ENCODE assay signal across 19 cellular contexts in the genomic region with DNA sequence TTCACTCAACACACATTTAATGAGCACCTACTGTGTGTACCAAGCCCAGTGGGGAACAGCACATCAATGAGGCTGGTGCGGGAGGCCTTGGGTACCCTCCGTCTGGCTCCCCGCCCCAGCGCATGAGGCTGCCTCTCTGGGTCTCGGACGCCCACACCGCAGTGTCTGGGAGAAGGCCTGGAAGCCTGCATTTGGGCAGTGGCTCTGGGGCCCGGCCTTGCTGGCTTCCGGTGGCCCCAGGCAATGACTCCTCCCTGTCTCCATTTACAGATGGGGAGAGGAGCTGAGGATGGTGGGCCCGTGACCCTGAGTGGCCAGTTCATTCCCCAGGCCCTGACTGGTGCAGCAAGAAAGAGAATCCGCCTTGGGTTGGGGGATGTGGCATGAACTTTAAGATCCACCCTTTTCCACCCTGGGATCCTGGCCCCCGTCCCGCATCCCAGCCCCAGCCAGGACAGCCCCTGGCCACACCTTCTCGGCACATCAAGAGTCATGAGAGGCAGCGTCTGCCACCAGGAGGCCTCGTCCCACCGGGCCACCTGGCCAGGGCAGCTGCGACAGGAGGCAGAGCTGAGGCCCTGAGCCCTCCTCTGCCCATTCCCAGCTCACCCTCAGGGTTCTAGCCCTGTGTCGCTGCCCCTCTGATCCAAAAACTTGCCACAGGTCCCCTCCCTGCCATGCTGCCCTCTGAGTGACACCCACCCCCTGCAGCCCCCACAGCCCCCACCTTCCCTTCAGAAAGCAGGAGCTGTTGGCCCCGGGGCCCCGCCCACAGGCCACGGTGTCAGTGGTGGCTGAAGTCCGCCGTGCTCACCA. TPM values are rescaled to one million over a fixed set of nuclear protein-coding genes. Genes with fewer than 3 reads are reported as not detected.
A peak's percentile ranks its signal among the peaks of the same experiment; 100 is the strongest.
DNase-seq lines count a peak whose midpoint lies in the region; ATAC-seq, FAIRE-seq and TF ChIP-seq lines count a peak whose summit lies in the region.
"Had no signal": no experiment of that assay in that cellular context is flagged by ENCODE, and none has a peak within 500 bp of the region (broad histone marks: within the 10 kb centered on the region; RNA-seq: fewer than 3 reads in every experiment).

No MANE protein-coding gene starts in this region.

- TF ChIP-seq RAD21 in H1 (IDR thresholded peaks at IDR 0.05 in 1 of 2, conservative IDR thresholded peaks at IDR 0.05 in 1 of 2; ENCODE audit: low read depth in 2 of 2, low read length in 2 of 2) = peak in 1 of 2 experiments; percentile 24; a peak in 1 of 4 replicates

- no peaks in the 10 kb centered on the region for H3K36me3 ChIP-seq in KOPT-K1 (ENCODE audit: insufficient read depth, low read length)
- H3K36me3 ChIP-seq in H1 (ENCODE audit: control insufficient read depth in 2 of 4, insufficient read depth in 4 of 4, low read length in 3 of 4) = no peaks in the 10 kb centered on the region
- H3K36me3 ChIP-seq: ascending aorta, MG63, spleen had no signal

- peak in 2 of 3 experiments; percentile 30 to 31; a peak in 3 of 4 replicates for TF ChIP-seq CTCF in H1 (IDR thresholded peaks at IDR 0.05; ENCODE audit: control extremely low read depth in 1 of 3, insufficient read depth in 1 of 3, low read depth in 1 of 3, low read length in 3 of 3)

- 0 out of 2 replicates have a peak overlapping the region, but pooled peaks have one; percentile 56 for H2BK5ac ChIP-seq in H1 (ENCODE audit: low read depth, low read length)

- no peak overlapping the region for H3K56ac ChIP-seq in H1 (replicated peaks; ENCODE audit: insufficient read length, low read depth, low read length)

- no peak overlapping the region for H2BK120ac ChIP-seq in H1 (replicated peaks; ENCODE audit: low read depth, low read length)

- peak overlapping the region; percentile 75; the same call in 1 of the 2 replicates for H2BK12ac ChIP-seq in H1 (ENCODE audit: low read depth, low read length)

- no peaks in the 10 kb centered on the region for H4K20me1 ChIP-seq in H1 (replicated peaks in 1 of 2; ENCODE audit: control insufficient read depth in 1 of 2, insufficient read depth in 2 of 2, low read length in 2 of 2)

- H3K14ac ChIP-seq in H1 (ENCODE audit: insufficient read length) = no peak overlapping the region

- H2BK20ac ChIP-seq in H1 (ENCODE audit: low read length) = no peak overlapping the region

- DNase-seq in NCI-H2171 treated with DMSO at 0.1 percent for 48 hours (lab: John Stamatoyannopoulos, UW) (peak; percentile 27), NCI-H2171 (lab: John Stamatoyannopoulos, UW) (no peak), 8988T (peak; percentile 32), H1 (ENCODE audit: low read depth in 1 of 2, low spot score in 2 of 2) (no peak), SIG-M5 treated with dmso at 0.1 percent for 504 hours (lab: John Stamatoyannopoulos, UW; ENCODE audit: unreplicated experiment) (no peak)
- DNase-seq: foreskin fibroblast; MG63; mucosa of descending colon; NCI-H146; occipital lobe; spleen; stimulated activated CD4-positive, alpha-beta T cell treated with anti-CD3 and anti-CD28 coated beads, Interleukin-4, amount 100 ng/mL, for 4 hours had no signal

- FAIRE-seq in H1 (lab: Jason Lieb, UNC) = no peak
- FAIRE-seq: D721Med, islet of Langerhans had no signal

- no peak for TF ChIP-seq POLR2A in H1 (IDR thresholded peaks at IDR 0.05; ENCODE audit: control extremely low read depth in 1 of 2, low read depth in 2 of 2, low read length in 2 of 2)

- no peaks in the 10 kb centered on the region for H3K79me1 ChIP-seq in H1 (ENCODE audit: low read depth, low read length)

- no peaks in the 10 kb centered on the region for H3K79me2 ChIP-seq in H1 (ENCODE audit: control insufficient read depth in 1 of 2, insufficient read depth in 2 of 2, low read length in 2 of 2)

- no peak overlapping the region for H3K4me3 ChIP-seq in H1 (ENCODE audit: extremely low read depth in 1 of 4, insufficient read depth in 2 of 4, low read depth in 3 of 4, low read length in 4 of 4)
- H3K4me3 ChIP-seq: ascending aorta, MG63, mucosa of descending colon, spleen had no signal

- no peak overlapping the region for H3K23ac ChIP-seq in H1 (ENCODE audit: insufficient read length)

- H3K27ac ChIP-seq in KOPT-K1 (ENCODE audit: low read depth, low read length, poor library complexity, severe bottlenecking) = peak overlapping the region; percentile 36
- no peak overlapping the region for H3K27ac ChIP-seq in H1 (ENCODE audit: low read depth, low read length)
- H3K27ac ChIP-seq: 22Rv1, ascending aorta, spleen had no signal

- no peak overlapping the region for H3K4ac ChIP-seq in H1 (replicated peaks; ENCODE audit: insufficient read length, low read depth, low read length)

- peaks cover 0 to 16% (median 3%) of the 10 kb centered on the region in 4 experiments; a peak in 4 of 7 replicates for H3K4me1 ChIP-seq in H1 (replicated peaks in 1 of 4; ENCODE audit: control insufficient read depth in 3 of 4, insufficient read depth in 4 of 4, low read length in 3 of 4)
- H3K4me1 ChIP-seq: ascending aorta had no signal

- peak overlapping the region; percentile 60 for H4K91ac ChIP-seq in H1 (replicated peaks; ENCODE audit: insufficient read length, low read length)

- H3K23me2 ChIP-seq in H1 (ENCODE audit: low read depth, low read length) = no peaks in the 10 kb centered on the region

- WGBS in H1 (ENCODE audit: extremely low coverage in 1 of 2, insufficient coverage in 1 of 2, insufficient read length in 1 of 2, insufficient replicate concordance in 2 of 2, low coverage in 1 of 2, low lambda C conversion rate in 2 of 2, missing lambda C conversion rate in 1 of 2), 2 experiments = 81% methylated on average over 14 of the region's 24 CpGs; no CpG with 5 or more reads in 1 of the 2 experiments

- ATAC-seq in HG02678 (IDR thresholded peaks at IDR 0.05; ENCODE audit: unreplicated experiment) = no peak
- ATAC-seq in GM18520 (IDR thresholded peaks at IDR 0.05; ENCODE audit: unreplicated experiment) = no peak
- ATAC-seq: mucosa of descending colon had no signal

- no peak overlapping the region for H4K5ac ChIP-seq in H1 (ENCODE audit: insufficient read length, low read depth, low read length)

- CTCF ChIA-PET in H1 (lab: Charles Lee; ENCODE audit: partially characterized antibody) = interaction anchor here (0.6 to 3.4 kb wide), 7 partner anchors 10 to 91 kb away, joined by 3 to 35 read pairs (median 6); a partner anchor contains a TSS

- H3K27me3 ChIP-seq in H1 (replicated peaks in 1 of 4; ENCODE audit: control insufficient read depth in 3 of 4, extremely low read depth in 1 of 4, insufficient read depth in 3 of 4, low read length in 3 of 4) = no peaks in the 10 kb centered on the region
- H3K27me3 ChIP-seq: ascending aorta, MG63, spleen had no signal

- POLR2A ChIA-PET in H1 (lab: Charles Lee; ENCODE audit: partially characterized antibody) = interaction anchor here (0.6 to 1.6 kb wide), 2 partner anchors 12 to 44 kb away, joined by 3 to 4 read pairs; no protein-coding TSS in a partner anchor

- no peaks in the 10 kb centered on the region for H3K9me3 ChIP-seq in KOPT-K1 (ENCODE audit: insufficient read depth, low read length, poor library complexity, severe bottlenecking)
- no peaks in the 10 kb centered on the region for H3K9me3 ChIP-seq in H1 (ENCODE audit: insufficient read depth in 2 of 2, low read depth in 1 of 2, low read length in 1 of 2)
- H3K9me3 ChIP-seq: ascending aorta, MG63, mucosa of descending colon, spleen had no signal

- TF ChIP-seq EP300 in H1 (IDR thresholded peaks at IDR 0.05; ENCODE audit: borderline replicate concordance in 1 of 2, low read depth in 2 of 2, low read length in 2 of 2) = no peak

- H4K8ac ChIP-seq in H1 (ENCODE audit: extremely low read depth, insufficient read depth, low read length) = peak overlapping the region; percentile 11; the same call in 1 of the 2 replicates

- peak overlapping the region; percentile 65; the same call in 1 of the 2 replicates for H2BK15ac ChIP-seq in H1 (ENCODE audit: low read length)

- H3K4me2 ChIP-seq in H1 (ENCODE audit: insufficient read depth in 1 of 2, low read depth in 2 of 2, low read length in 2 of 2) = no peak overlapping the region

- no peak overlapping the region for H2AFZ ChIP-seq in H1 (ENCODE audit: low read length)

- 0 out of 2 replicates have a peak overlapping the region, but pooled peaks have one; percentile 60 for H3K18ac ChIP-seq in H1 (ENCODE audit: extremely low read depth, low read length)

- H3K9ac ChIP-seq in H1 (replicated peaks in 1 of 4; ENCODE audit: extremely low read depth in 1 of 4, low read depth in 3 of 4, low read length in 3 of 4) = no peak overlapping the region

- H2AK5ac ChIP-seq in H1 (ENCODE audit: low read depth, low read length) = no peak overlapping the region; the same call in 1 of the 2 replicates

RNA-seq across cellular contexts. Expression of a gene that starts 17.5 kb away (rescaled TPM):
- 16.8 and 18.7 TPM in 2 replicates for total RNA-seq in H1 (2021; fragmentation: NEBNext Ultra II Directional; extraction: Animal tissue kit (Norgen Biotek cat#: 25700))
- 15.0 and 16.7 TPM in 2 replicates for polyA plus RNA-seq in H1 (2011; rRNA removed)
- 16.9 TPM for polyA plus RNA-seq in H1 (2011; cell fraction: cytosol; rRNA removed)
- 15.2 TPM for polyA plus RNA-seq in H1 (2011; cell fraction: nucleus; rRNA removed)
- 12.4 to 15.8 TPM (median 14.1 TPM) in 4 replicates for polyA plus RNA-seq in H1 (2012, experiment 1 of 2)
- 12.8 TPM for polyA plus RNA-seq in H1 (2012, experiment 2 of 2)
- 12.5 TPM for polyA plus RNA-seq in H1 (2013, experiment 1 of 2)
- polyA plus RNA-seq in H1 (2013, experiment 2 of 2) = 13.0 TPM
- polyA minus RNA-seq in H1 (2011; rRNA and poly(A)+ RNA removed) = 9.2 and 10.4 TPM in 2 replicates
- polyA minus RNA-seq in H1 (2011; cell fraction: cytosol; rRNA and poly(A)+ RNA removed) = 7.4 TPM
- 9.5 TPM for polyA minus RNA-seq in H1 (2011; cell fraction: nucleus; rRNA and poly(A)+ RNA removed)

RNA-seq across cellular contexts. Expression of a gene that starts 25.8 kb away (rescaled TPM):
- 25.1 and 25.8 TPM in 2 replicates for total RNA-seq in H1 (2021; fragmentation: NEBNext Ultra II Directional; extraction: Animal tissue kit (Norgen Biotek cat#: 25700))
- 13.9 and 26.7 TPM in 2 replicates for polyA plus RNA-seq in H1 (2011; rRNA removed)
- 31.1 TPM for polyA plus RNA-seq in H1 (2011; cell fraction: cytosol; rRNA removed)
- polyA plus RNA-seq in H1 (2011; cell fraction: nucleus; rRNA removed) = 31.9 TPM
- 14.3 to 22.7 TPM (median 20.9 TPM) in 4 replicates for polyA plus RNA-seq in H1 (2012, experiment 1 of 2)
- 14.7 TPM for polyA plus RNA-seq in H1 (2012, experiment 2 of 2)
- 14.1 TPM for polyA plus RNA-seq in H1 (2013, experiment 1 of 2)
- polyA plus RNA-seq in H1 (2013, experiment 2 of 2) = 12.8 TPM
- 9.5 and 11.2 TPM in 2 replicates for polyA minus RNA-seq in H1 (2011; rRNA and poly(A)+ RNA removed)
- 18.2 TPM for polyA minus RNA-seq in H1 (2011; cell fraction: cytosol; rRNA and poly(A)+ RNA removed)
- 11.4 TPM for polyA minus RNA-seq in H1 (2011; cell fraction: nucleus; rRNA and poly(A)+ RNA removed)

RNA-seq across cellular contexts. Expression of a gene that starts 38.0 kb away (rescaled TPM):
- total RNA-seq in H1 (2021; fragmentation: NEBNext Ultra II Directional; extraction: Animal tissue kit (Norgen Biotek cat#: 25700)) = 76.0 and 80.1 TPM in 2 replicates
- polyA plus RNA-seq in H1 (2011; rRNA removed) = 21.7 and 39.7 TPM in 2 replicates
- 47.5 TPM for polyA plus RNA-seq in H1 (2011; cell fraction: cytosol; rRNA removed)
- polyA plus RNA-seq in H1 (2011; cell fraction: nucleus; rRNA removed) = 245 TPM
- 54.7 to 62.3 TPM (median 59.2 TPM) in 4 replicates for polyA plus RNA-seq in H1 (2012, experiment 1 of 2)
- 36.6 TPM for polyA plus RNA-seq in H1 (2012, experiment 2 of 2)
- polyA plus RNA-seq in H1 (2013, experiment 1 of 2) = 97.2 TPM
- 86.2 TPM for polyA plus RNA-seq in H1 (2013, experiment 2 of 2)
- 3.3 and 4.8 TPM in 2 replicates for polyA minus RNA-seq in H1 (2011; rRNA and poly(A)+ RNA removed)
- 16.0 TPM for polyA minus RNA-seq in H1 (2011; cell fraction: cytosol; rRNA and poly(A)+ RNA removed)
- polyA minus RNA-seq in H1 (2011; cell fraction: nucleus; rRNA and poly(A)+ RNA removed) = 24.0 TPM

Comparison
In these comparisons a context has a peak if more than half of its experiments do, and no peak if none do; other contexts are left out.
1. DNase-seq: peak in NCI-H2171 treated with DMSO at 0.1 percent for 48 hours (single experiment) and 8988T (single experiment); none in NCI-H2171 (single experiment), H1 (0 of 2) and SIG-M5 treated with dmso at 0.1 percent for 504 hours (single experiment).